In the genomic region with DNA sequence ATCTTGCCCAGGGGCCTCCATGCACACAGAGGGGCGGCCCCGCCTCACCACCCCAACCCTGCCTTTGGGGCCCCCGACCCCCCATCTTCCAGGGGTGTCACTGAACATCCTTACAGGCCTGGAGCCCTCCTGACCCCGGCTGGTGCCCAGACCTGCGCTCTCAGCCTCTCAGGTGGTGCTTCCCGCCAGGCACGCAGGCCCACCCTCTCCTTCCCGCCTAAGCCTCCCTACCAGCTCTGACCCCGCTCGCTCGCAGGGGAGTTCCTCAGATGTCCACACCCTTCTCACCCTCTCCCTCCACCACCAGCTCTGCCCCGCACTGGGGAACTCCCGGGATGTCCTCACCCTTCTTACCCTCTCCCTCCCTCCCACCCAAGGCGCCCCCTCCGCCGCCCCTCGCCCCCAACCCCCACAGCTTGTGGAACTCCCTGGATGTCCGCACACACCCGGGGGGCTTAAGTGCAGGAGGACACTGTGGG, we compare ENCODE assay signal across 28 cellular contexts. TPM values are rescaled to one million over a fixed set of nuclear protein-coding genes. Genes with fewer than 3 reads are reported as not detected.
DNase-seq lines count a peak whose midpoint lies in the region; ATAC-seq, FAIRE-seq and TF ChIP-seq lines count a peak whose summit lies in the region.
"Had no signal": no experiment of that assay in that cellular context is flagged by ENCODE, and none has a peak within 500 bp of the region (broad histone marks: within the 10 kb centered on the region; RNA-seq: fewer than 3 reads in every experiment).

No MANE protein-coding gene starts in this region.

- TF ChIP-seq CTCF in H1 (IDR thresholded peaks at IDR 0.05; ENCODE audit: control extremely low read depth in 1 of 3, insufficient read depth in 1 of 3, low read depth in 1 of 3, low read length in 3 of 3) = no peak
- no peak for TF ChIP-seq CTCF in esophagus squamous epithelium (IDR thresholded peaks at IDR 0.05)

- no peak overlapping the region for H3K23ac ChIP-seq in H1 (ENCODE audit: insufficient read length)

- H3K23me2 ChIP-seq in H1 (ENCODE audit: low read depth, low read length) = no peaks in the 10 kb centered on the region

- POLR2A ChIA-PET in H1 (lab: Charles Lee; ENCODE audit: partially characterized antibody) = interaction anchor here (1.3 kb wide), 1 partner anchor 88 kb away, joined by 3 read pairs; no protein-coding TSS in a partner anchor

- H2BK120ac ChIP-seq in H1 (replicated peaks; ENCODE audit: low read depth, low read length) = no peak overlapping the region

- no peaks in the 10 kb centered on the region for H3K79me1 ChIP-seq in H1 (ENCODE audit: low read depth, low read length)

- no peak for TF ChIP-seq POLR2A in H1 (IDR thresholded peaks at IDR 0.05; ENCODE audit: control extremely low read depth in 1 of 2, low read depth in 2 of 2, low read length in 2 of 2)
- TF ChIP-seq POLR2A in esophagus squamous epithelium (IDR thresholded peaks at IDR 0.05) = no peak

- H2AFZ ChIP-seq in H1 (ENCODE audit: low read length) = no peak overlapping the region

- H3K79me2 ChIP-seq in H1 (ENCODE audit: control insufficient read depth in 1 of 2, insufficient read depth in 2 of 2, low read length in 2 of 2) = no peaks in the 10 kb centered on the region

- no peak for TF ChIP-seq EP300 in H1 (IDR thresholded peaks at IDR 0.05; ENCODE audit: borderline replicate concordance in 1 of 2, low read depth in 2 of 2, low read length in 2 of 2)

- H3K4ac ChIP-seq in H1 (replicated peaks; ENCODE audit: insufficient read length, low read depth, low read length) = no peak overlapping the region

- no peaks in the 10 kb centered on the region for H3K27me3 ChIP-seq in H7 (ENCODE audit: control insufficient read depth, insufficient read depth, low read length)
- H3K27me3 ChIP-seq in H1 (replicated peaks in 1 of 4; ENCODE audit: control insufficient read depth in 3 of 4, extremely low read depth in 1 of 4, insufficient read depth in 3 of 4, low read length in 3 of 4) = no peaks in the 10 kb centered on the region
- peaks cover 0 to 61% (median 0%) of the 10 kb centered on the region in 4 donors for H3K27me3 ChIP-seq in esophagus squamous epithelium
- H3K27me3 ChIP-seq: BE2C had no signal

- no peak for FAIRE-seq in H1 (lab: Jason Lieb, UNC)
- FAIRE-seq: A549, GM12891, GM19239 had no signal

- no peak overlapping the region for H3K56ac ChIP-seq in H1 (replicated peaks; ENCODE audit: insufficient read length, low read depth, low read length)

- H3K14ac ChIP-seq in H1 (ENCODE audit: insufficient read length) = no peak overlapping the region

- intact Hi-C loops in esophagus squamous epithelium (cut with DNase I) = no loop called here

- H3K4me1 ChIP-seq in H1 (replicated peaks in 1 of 4; ENCODE audit: control insufficient read depth in 3 of 4, insufficient read depth in 4 of 4, low read length in 3 of 4) = peaks cover 0 to 8% (median 0%) of the 10 kb centered on the region in 4 experiments; a peak in 5 of 7 replicates
- H3K4me1 ChIP-seq in esophagus squamous epithelium = peaks cover 0 to 16% (median 8%) of the 10 kb centered on the region in 3 donors
- H3K4me1 ChIP-seq: A549 had no signal

- H2AK5ac ChIP-seq in H1 (ENCODE audit: low read depth, low read length) = no peak overlapping the region

- no peak overlapping the region for H3K4me2 ChIP-seq in H1 (ENCODE audit: insufficient read depth in 1 of 2, low read depth in 2 of 2, low read length in 2 of 2)
- H3K4me2 ChIP-seq: A549 had no signal

- H2BK12ac ChIP-seq in H1 (ENCODE audit: low read depth, low read length) = no peak overlapping the region

- H4K5ac ChIP-seq in H1 (ENCODE audit: insufficient read length, low read depth, low read length) = no peak overlapping the region

- no peak overlapping the region for H3K9ac ChIP-seq in H1 (replicated peaks in 1 of 4; ENCODE audit: extremely low read depth in 1 of 4, low read depth in 3 of 4, low read length in 3 of 4)
- H3K9ac ChIP-seq: BLaER1 treated with 17β-estradiol and CSF1 and Interleukin-3, amounts not matched to agents 10 nM and 100 nM had no signal

- CTCF ChIA-PET in H1 (lab: Charles Lee; ENCODE audit: partially characterized antibody) = interaction anchor here (0.9 to 3.8 kb wide), 4 partner anchors 24 to 43 kb away, joined by 3 to 12 read pairs (median 5); no protein-coding TSS in a partner anchor

- TF ChIP-seq RAD21 in H1 (IDR thresholded peaks at IDR 0.05 in 1 of 2, conservative IDR thresholded peaks at IDR 0.05 in 1 of 2; ENCODE audit: low read depth in 2 of 2, low read length in 2 of 2) = no peak

- no peak overlapping the region for H3K18ac ChIP-seq in H1 (ENCODE audit: extremely low read depth, low read length)

- no peak overlapping the region for H4K91ac ChIP-seq in H1 (replicated peaks; ENCODE audit: insufficient read length, low read length)

- no peaks in the 10 kb centered on the region for H3K36me3 Mint-ChIP-seq in stimulated activated memory B cell treated with anti-CD40 and anti-IgM and Interleukin-4, amounts not matched to agents 10 μg/mL and 1 μg/mL and 100 μg/mL, for 72 hours
- H3K36me3 Mint-ChIP-seq: CD14-positive monocyte had no signal

- no peaks in the 10 kb centered on the region for H3K4me1 Mint-ChIP-seq in stimulated activated memory B cell treated with anti-CD40 and anti-IgM and Interleukin-4, amounts not matched to agents 10 μg/mL and 1 μg/mL and 100 μg/mL, for 72 hours

- no peaks in the 10 kb centered on the region for H3K9me3 ChIP-seq in H1 (ENCODE audit: insufficient read depth in 2 of 2, low read depth in 1 of 2, low read length in 1 of 2)
- no peaks in the 10 kb centered on the region for H3K9me3 ChIP-seq in esophagus squamous epithelium
- H3K9me3 ChIP-seq: A549; BE2C; BLaER1 treated with 17β-estradiol and CSF1 and Interleukin-3, amounts not matched to agents 10 nM and 100 nM had no signal

- peaks cover 0 to 2% of the 10 kb centered on the region in 2 experiments for H4K20me1 ChIP-seq in H1 (replicated peaks in 1 of 2; ENCODE audit: control insufficient read depth in 1 of 2, insufficient read depth in 2 of 2, low read length in 2 of 2)

- 90% methylated on average over 10 of the region's 19 CpGs; no CpG with 5 or more reads in 1 of the 2 experiments for WGBS in H1 (ENCODE audit: extremely low coverage in 1 of 2, insufficient coverage in 1 of 2, insufficient read length in 1 of 2, insufficient replicate concordance in 2 of 2, low coverage in 1 of 2, low lambda C conversion rate in 2 of 2, missing lambda C conversion rate in 1 of 2), 2 experiments
- WGBS in esophagus squamous epithelium, 2 donors = 77 to 78% methylated on average over 10 to 12 of the region's 19 CpGs

- H2BK15ac ChIP-seq in H1 (ENCODE audit: low read length) = no peak overlapping the region

- H3K36me3 ChIP-seq in H7 (replicated peaks; ENCODE audit: control insufficient read depth, insufficient read depth, low read length) (no peaks in the 10 kb centered on the region), H1 (ENCODE audit: control insufficient read depth in 2 of 4, insufficient read depth in 4 of 4, low read length in 3 of 4) (no peaks in the 10 kb centered on the region), esophagus squamous epithelium (no peaks in the 10 kb centered on the region)
- H3K36me3 ChIP-seq: BE2C; BLaER1 treated with 17β-estradiol and CSF1 and Interleukin-3, amounts not matched to agents 10 nM and 100 nM had no signal

- no peak overlapping the region for H2BK5ac ChIP-seq in H1 (ENCODE audit: low read depth, low read length)

- no peak overlapping the region for H3K4me3 ChIP-seq in H7 (ENCODE audit: insufficient read depth, low read depth, low read length)
- no peak overlapping the region for H3K4me3 ChIP-seq in H1 (ENCODE audit: extremely low read depth in 1 of 4, insufficient read depth in 2 of 4, low read depth in 3 of 4, low read length in 4 of 4)
- H3K4me3 ChIP-seq in esophagus squamous epithelium = no peak overlapping the region
- H3K4me3 ChIP-seq: A549; BLaER1 treated with 17β-estradiol and CSF1 and Interleukin-3, amounts not matched to agents 10 nM and 100 nM had no signal

- DNase-seq in H7 (peak; percentile 83), H1 (ENCODE audit: low read depth in 1 of 2, low spot score in 2 of 2) (no peak), NCI-H446 treated with DMSO at 0.1 percent for 48 hours (lab: John Stamatoyannopoulos, UW) (no peak), GM19238 (ENCODE audit: insufficient read length, low spot score) (no peak), esophagus squamous epithelium (lab: John Stamatoyannopoulos, UW) (no peak)
- DNase-seq: 8988T; ACHN; AML-193; BE2C; Calu3; CD4-positive, alpha-beta T cell; COR-L47; DMS53; DMS79 treated with DMSO at 0.1 percent for 48 hours; GF-D8; GOT3; H9; HFFc6 had no signal

- no peak overlapping the region for H3K4me3 Mint-ChIP-seq in stimulated activated memory B cell treated with anti-CD40 and anti-IgM and Interleukin-4, amounts not matched to agents 10 μg/mL and 1 μg/mL and 100 μg/mL, for 72 hours
- H3K4me3 Mint-ChIP-seq: CD14-positive monocyte; CD4-positive, alpha-beta T cell; H9; HFFc6 had no signal

- no peak overlapping the region for H2BK20ac ChIP-seq in H1 (ENCODE audit: low read length)

- peaks cover 54% of the 10 kb centered on the region for H3K27me3 Mint-ChIP-seq in stimulated activated memory B cell treated with anti-CD40 and anti-IgM and Interleukin-4, amounts not matched to agents 10 μg/mL and 1 μg/mL and 100 μg/mL, for 72 hours

- H4K8ac ChIP-seq in H1 (ENCODE audit: extremely low read depth, insufficient read depth, low read length) = peak overlapping the region; percentile 68; the same call in 1 of the 2 replicates

- no peak overlapping the region for H3K27ac Mint-ChIP-seq in stimulated activated memory B cell treated with anti-CD40 and anti-IgM and Interleukin-4, amounts not matched to agents 10 μg/mL and 1 μg/mL and 100 μg/mL, for 72 hours
- H3K27ac Mint-ChIP-seq: CD14-positive monocyte; CD4-positive, alpha-beta T cell; H9; HFFc6 had no signal

- ATAC-seq in stimulated activated memory B cell treated with anti-CD40 and anti-IgM and Interleukin-4, amounts not matched to agents 10 μg/mL and 1 μg/mL and 100 μg/mL, for 72 hours = peak; percentile 5
- no peak for ATAC-seq in HG03135 (IDR thresholded peaks at IDR 0.05; ENCODE audit: unreplicated experiment)
- ATAC-seq: A549, HCT116 had no signal

- no peaks in the 10 kb centered on the region for H3K9me3 Mint-ChIP-seq in stimulated activated memory B cell treated with anti-CD40 and anti-IgM and Interleukin-4, amounts not matched to agents 10 μg/mL and 1 μg/mL and 100 μg/mL, for 72 hours
- H3K9me3 Mint-ChIP-seq: CD4-positive, alpha-beta T cell; H9; HFFc6 had no signal

- H3K27ac ChIP-seq in H1 (ENCODE audit: low read depth, low read length) = no peak overlapping the region
- H3K27ac ChIP-seq in esophagus squamous epithelium = no peak overlapping the region
- H3K27ac ChIP-seq: A549; BLaER1 treated with 17β-estradiol and CSF1 and Interleukin-3, amounts not matched to agents 10 nM and 100 nM had no signal

RNA-seq across cellular contexts. Expression of a gene that starts 12.3 kb away (rescaled TPM):
- total RNA-seq in H7 (2014; rRNA removed; shearing (Covaris generic)) = not detected in 2 replicates
- total RNA-seq in H1 (2021; fragmentation: NEBNext Ultra II Directional; extraction: Animal tissue kit (Norgen Biotek cat#: 25700)) = not detected in 2 replicates
- not detected in 2 replicates for polyA plus RNA-seq in H1 (2011; rRNA removed)
- not detected for polyA plus RNA-seq in H1 (2011; cell fraction: cytosol; rRNA removed)
- not detected for polyA plus RNA-seq in H1 (2011; cell fraction: nucleus; rRNA removed)
- 0.11 to 0.28 TPM in 2 of 4 replicates, not detected in the others for polyA plus RNA-seq in H1 (2012, experiment 1 of 2)
- 0.73 TPM for polyA plus RNA-seq in H1 (2012, experiment 2 of 2)
- not detected for polyA plus RNA-seq in H1 (2013, experiment 1 of 2)
- polyA plus RNA-seq in H1 (2013, experiment 2 of 2) = not detected
- polyA minus RNA-seq in H1 (2011; rRNA and poly(A)+ RNA removed) = not detected in 2 replicates
- not detected for polyA minus RNA-seq in H1 (2011; cell fraction: cytosol; rRNA and poly(A)+ RNA removed)
- not detected for polyA minus RNA-seq in H1 (2011; cell fraction: nucleus; rRNA and poly(A)+ RNA removed)
- total RNA-seq in esophagus squamous epithelium = under 1 TPM in 1 of 4 donors, not detected in 3; 0.18 TPM
- total RNA-seq: Calu3; CD4-positive, alpha-beta T cell; Daoy; G401; H9; HFFc6 had no signal
- polyA plus RNA-seq: A549 had no signal

RNA-seq across cellular contexts. Expression of a gene that starts 30.1 kb away (rescaled TPM):
- 6.1 and 6.2 TPM in 2 replicates for total RNA-seq in H7 (2014; rRNA removed; shearing (Covaris generic))
- total RNA-seq in H1 (2021; fragmentation: NEBNext Ultra II Directional; extraction: Animal tissue kit (Norgen Biotek cat#: 25700)) = 5.3 and 6.1 TPM in 2 replicates
- polyA plus RNA-seq in H1 (2011; rRNA removed) = 8.8 and 13.2 TPM in 2 replicates
- polyA plus RNA-seq in H1 (2011; cell fraction: cytosol; rRNA removed) = 5.6 TPM
- polyA plus RNA-seq in H1 (2011; cell fraction: nucleus; rRNA removed) = 11.0 TPM
- polyA plus RNA-seq in H1 (2012, experiment 1 of 2) = 3.9 to 10.9 TPM (median 7.8 TPM) in 4 replicates
- 5.2 TPM for polyA plus RNA-seq in H1 (2012, experiment 2 of 2)
- 11.6 TPM for polyA plus RNA-seq in H1 (2013, experiment 1 of 2)
- 10.8 TPM for polyA plus RNA-seq in H1 (2013, experiment 2 of 2)
- polyA minus RNA-seq in H1 (2011; rRNA and poly(A)+ RNA removed) = 0.66 and 1.2 TPM in 2 replicates
- 2.1 TPM for polyA minus RNA-seq in H1 (2011; cell fraction: cytosol; rRNA and poly(A)+ RNA removed)
- polyA minus RNA-seq in H1 (2011; cell fraction: nucleus; rRNA and poly(A)+ RNA removed) = 1.2 TPM
- not detected for total RNA-seq in esophagus squamous epithelium
- total RNA-seq: CD4-positive, alpha-beta T cell had no signal
- polyA plus RNA-seq: CD14-positive monocyte had no signal
